Comparison of ENCODE assay signal across 1 cellular context in the genomic region with DNA sequence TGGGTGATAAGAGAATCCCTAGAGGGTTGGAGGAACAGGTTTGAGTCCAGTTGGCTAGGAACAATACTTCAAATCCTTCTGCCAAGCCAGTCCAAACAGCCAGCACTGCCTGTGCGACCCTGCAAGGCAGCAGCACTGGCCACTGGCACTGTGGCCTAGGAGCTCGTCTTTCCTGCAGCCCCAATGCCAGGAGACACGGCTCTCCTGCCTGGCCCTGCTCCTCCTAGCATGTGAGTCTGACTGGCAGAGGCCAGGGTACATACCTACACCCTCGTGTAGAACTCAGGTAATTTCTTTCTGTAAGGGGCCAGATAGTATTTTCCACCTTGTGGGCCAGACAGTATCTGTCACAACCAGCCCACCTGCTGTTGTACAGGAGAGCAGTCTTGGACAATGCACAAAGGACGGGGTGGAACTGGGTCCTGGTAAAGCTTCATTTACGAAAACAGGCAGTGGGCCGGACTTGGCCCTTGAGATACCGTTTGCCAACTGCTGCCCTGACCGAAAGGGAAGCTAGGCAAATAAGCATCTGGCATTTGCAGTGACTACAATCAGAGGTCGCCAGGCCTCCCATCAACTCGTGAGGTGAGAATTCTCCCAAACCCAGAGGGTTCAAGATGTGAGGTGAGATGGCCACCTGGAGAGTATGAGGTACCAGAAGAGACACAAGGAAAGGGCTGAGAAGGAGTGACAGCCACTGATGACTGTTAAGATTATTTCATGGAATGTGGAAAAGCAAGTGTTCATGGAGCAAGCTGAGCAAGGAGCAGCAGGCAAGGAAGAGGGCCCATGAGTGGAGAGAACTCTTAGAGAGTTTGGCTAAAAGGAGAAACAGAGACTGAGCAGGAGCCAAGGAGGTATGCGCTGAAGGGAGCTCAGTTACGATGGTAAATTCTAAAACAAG.
TF ChIP-seq lines count a peak whose summit lies in the region.

No MANE protein-coding gene starts in this region.

TF ChIP-seq in WTC11, 78 proteins besides CTCF, POLR2A, EP300 and RAD21 (continued from another document):
- TF ChIP-seq, protein P1, sequence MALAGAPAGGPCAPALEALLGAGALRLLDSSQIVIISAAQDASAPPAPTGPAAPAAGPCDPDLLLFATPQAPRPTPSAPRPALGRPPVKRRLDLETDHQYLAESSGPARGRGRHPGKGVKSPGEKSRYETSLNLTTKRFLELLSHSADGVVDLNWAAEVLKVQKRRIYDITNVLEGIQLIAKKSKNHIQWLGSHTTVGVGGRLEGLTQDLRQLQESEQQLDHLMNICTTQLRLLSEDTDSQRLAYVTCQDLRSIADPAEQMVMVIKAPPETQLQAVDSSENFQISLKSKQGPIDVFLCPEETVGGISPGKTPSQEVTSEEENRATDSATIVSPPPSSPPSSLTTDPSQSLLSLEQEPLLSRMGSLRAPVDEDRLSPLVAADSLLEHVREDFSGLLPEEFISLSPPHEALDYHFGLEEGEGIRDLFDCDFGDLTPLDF (CRISPR knock-in tag; IDR thresholded peaks at IDR 0.05): no peak
- TF ChIP-seq ZNF232 (CRISPR knock-in tag; IDR thresholded peaks at IDR 0.05): no peak
- no peak for TF ChIP-seq CREB1 (CRISPR knock-in tag; IDR thresholded peaks at IDR 0.05)
- TF ChIP-seq IRF2 (CRISPR knock-in tag; IDR thresholded peaks at IDR 0.05; ENCODE audit: borderline replicate concordance, low read depth): no peak
- TF ChIP-seq JAZF1 (CRISPR knock-in tag; IDR thresholded peaks at IDR 0.05): no peak
- no peak for TF ChIP-seq FOXJ3 (CRISPR knock-in tag; IDR thresholded peaks at IDR 0.05; ENCODE audit: borderline replicate concordance)
- no peak for TF ChIP-seq NFE2L1 (CRISPR knock-in tag; IDR thresholded peaks at IDR 0.05)
- no peak for TF ChIP-seq ZNF138 (CRISPR knock-in tag; conservative IDR thresholded peaks at IDR 0.05)
